In the genomic region with DNA sequence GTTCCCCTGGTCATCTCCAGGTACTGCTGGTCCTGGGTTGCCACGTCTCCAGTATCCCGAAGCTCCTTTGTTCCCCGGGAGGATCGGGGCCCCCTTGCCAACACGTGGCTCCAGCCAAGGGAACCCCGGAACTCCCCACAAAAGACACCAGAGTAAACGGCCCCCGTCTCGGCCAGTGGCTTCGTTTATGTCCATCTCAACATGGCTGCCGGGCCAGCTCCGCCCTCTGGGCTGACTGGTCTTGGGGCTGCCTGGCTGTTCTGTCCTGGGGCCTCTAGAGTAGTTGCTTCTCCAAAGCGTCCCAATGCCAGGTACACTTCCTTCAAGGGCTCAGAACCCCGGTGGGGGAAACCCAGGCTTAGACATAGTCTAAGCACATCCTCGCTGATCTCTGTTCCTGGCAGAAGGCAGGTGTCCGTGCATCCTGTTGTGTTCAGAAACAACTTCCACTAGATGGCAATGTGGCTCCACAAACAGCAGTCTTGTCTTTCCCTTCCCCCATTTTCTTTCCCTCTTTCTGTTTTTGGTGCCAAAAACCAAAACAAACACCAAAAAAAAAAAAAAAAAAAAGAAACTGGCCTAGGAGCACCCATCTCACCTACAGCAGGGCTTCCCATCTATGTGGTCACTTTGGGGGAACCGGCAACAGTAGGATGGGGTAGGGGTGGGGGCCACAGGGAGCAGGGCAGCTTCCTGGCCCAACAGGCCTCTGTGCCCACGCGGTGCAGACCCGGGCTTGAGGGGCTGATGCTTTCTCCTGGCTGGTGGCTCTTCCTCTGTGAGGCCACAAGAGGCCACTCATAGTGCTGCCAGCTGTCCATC, we compare ENCODE assay signal across 8 cellular contexts. TPM values are rescaled to one million over a fixed set of nuclear protein-coding genes. Genes with fewer than 3 reads are reported as not detected.
DNase-seq lines count a peak whose midpoint lies in the region; ATAC-seq and TF ChIP-seq lines count a peak whose summit lies in the region.

No MANE protein-coding gene starts in this region.

- H3K27ac ChIP-seq in OCI-LY1 (ENCODE audit: low read depth, low read length, poor library complexity, severe bottlenecking) (peak overlapping the region; percentile 96), left ventricle myocardium inferior (replicated peaks) (peak overlapping the region; percentile 63), gastrocnemius medialis (peak overlapping the region; percentile 80 to 91 (median 88))

- intact Hi-C loops in left ventricle myocardium inferior (cut with micrococcal nuclease) (no loop called here), gastrocnemius medialis (cut with DNase I; ENCODE audit: low total_unique reads) (loop anchor here (10.0 kb wide), 1 partner anchor 690 kb away; no protein-coding TSS in a partner anchor)

- H3K9me2 ChIP-seq in OCI-LY1 (ENCODE audit: low read depth, low read length): no peaks in the 10 kb centered on the region

- no peaks in the 10 kb centered on the region for H4K20me1 ChIP-seq in OCI-LY1 (ENCODE audit: insufficient read depth, low read length)

- DNase-seq in GM12865 (ENCODE audit: low read depth): peak; percentile 92
- peak; percentile 51 for DNase-seq in HFFc6
- peak; percentile 47 for DNase-seq in activated naive CD8-positive, alpha-beta T cell treated with anti-CD3 and anti-CD28 coated beads, Interleukin-2, amount 10 ng/mL, durations not matched to agents 7 days and 5 days
- no peak for DNase-seq in left ventricle myocardium inferior
- peak; percentile 43 to 50 for DNase-seq in gastrocnemius medialis
- no peak for DNase-seq in NCI-H748 (lab: John Stamatoyannopoulos, UW; ENCODE audit: unreplicated experiment)
- DNase-seq in cerebellar nuclear complex (lab: John Stamatoyannopoulos, UW): no peak

- no peaks in the 10 kb centered on the region for H3K79me2 ChIP-seq in OCI-LY1 (ENCODE audit: insufficient read depth, low read length)

- no peak overlapping the region for H3K4me3 Mint-ChIP-seq in HFFc6
- H3K4me3 Mint-ChIP-seq in activated naive CD8-positive, alpha-beta T cell treated with anti-CD3 and anti-CD28 coated beads, Interleukin-2, amount 10 ng/mL, durations not matched to agents 7 days and 5 days: peak overlapping the region; percentile 76

- H2AFZ ChIP-seq in OCI-LY1 (ENCODE audit: low read length): no peak overlapping the region

- no peak overlapping the region for H3K27ac Mint-ChIP-seq in HFFc6
- H3K27ac Mint-ChIP-seq in activated naive CD8-positive, alpha-beta T cell treated with anti-CD3 and anti-CD28 coated beads, Interleukin-2, amount 10 ng/mL, durations not matched to agents 7 days and 5 days: peak overlapping the region; percentile 95

- H3F3A ChIP-seq in OCI-LY1 (ENCODE audit: insufficient read depth, low read length): no peaks in the 10 kb centered on the region

- no peak for TF ChIP-seq POLR2A in gastrocnemius medialis (IDR thresholded peaks at IDR 0.05)

- no peaks in the 10 kb centered on the region; the same call in 1 of the 2 replicates for H3K27me3 Mint-ChIP-seq in HFFc6 (ENCODE audit: insufficient read depth)
- H3K27me3 Mint-ChIP-seq in activated naive CD8-positive, alpha-beta T cell treated with anti-CD3 and anti-CD28 coated beads, Interleukin-2, amount 10 ng/mL, durations not matched to agents 7 days and 5 days: no peaks in the 10 kb centered on the region

- in situ Hi-C loops in gastrocnemius medialis (cut with MboI; ENCODE audit: low sequenced_read_pairs in 4 of 4): loop anchor here in 1 of 4 donors (25.0 kb wide), 1 partner anchor 1602 kb away; no protein-coding TSS in a partner anchor

- H3K9me3 Mint-ChIP-seq in HFFc6: no peaks in the 10 kb centered on the region
- no peaks in the 10 kb centered on the region for H3K9me3 Mint-ChIP-seq in activated naive CD8-positive, alpha-beta T cell treated with anti-CD3 and anti-CD28 coated beads, Interleukin-2, amount 10 ng/mL, durations not matched to agents 7 days and 5 days

- ATAC-seq in activated naive CD8-positive, alpha-beta T cell treated with anti-CD3 and anti-CD28 coated beads, Interleukin-2, amount 10 ng/mL, durations not matched to agents 7 days and 5 days (ENCODE audit: low read depth): peak; percentile 55
- ATAC-seq in gastrocnemius medialis: peak; percentile 83 to 93

- TF ChIP-seq CTCF in GM12865 (IDR thresholded peaks at IDR 0.05; ENCODE audit: insufficient read depth, low read depth, low read length, missing control alignments): peak; percentile 48
- peak; percentile 74 for TF ChIP-seq CTCF in HFFc6 (IDR thresholded peaks at IDR 0.05)
- TF ChIP-seq CTCF in OCI-LY1 (IDR thresholded peaks at IDR 0.05; ENCODE audit: low read length): peak; percentile 44
- peak; percentile 63 for TF ChIP-seq CTCF in left ventricle myocardium inferior (IDR thresholded peaks at IDR 0.05; ENCODE audit: borderline replicate concordance)
- peak; percentile 18 to 81 (median 78) for TF ChIP-seq CTCF in gastrocnemius medialis (IDR thresholded peaks at IDR 0.05 in 4 of 5, conservative IDR thresholded peaks at IDR 0.05 in 1 of 5)

- H3K36me3 Mint-ChIP-seq in HFFc6 (ENCODE audit: low read depth): no peaks in the 10 kb centered on the region
- H3K36me3 Mint-ChIP-seq in activated naive CD8-positive, alpha-beta T cell treated with anti-CD3 and anti-CD28 coated beads, Interleukin-2, amount 10 ng/mL, durations not matched to agents 7 days and 5 days: peaks cover 8% of the 10 kb centered on the region

- H3K4me3 ChIP-seq in GM12865 (ENCODE audit: low read depth, low read length): peak overlapping the region; percentile 51
- H3K4me3 ChIP-seq in OCI-LY1 (ENCODE audit: low read depth, low read length, poor library complexity, severe bottlenecking): peak overlapping the region; percentile 54
- H3K4me3 ChIP-seq in left ventricle myocardium inferior: no peak overlapping the region
- peak overlapping the region; percentile 49 to 84 (median 66) for H3K4me3 ChIP-seq in gastrocnemius medialis

- H3K36me3 ChIP-seq in OCI-LY1 (ENCODE audit: insufficient read depth, low read length): no peaks in the 10 kb centered on the region
- H3K36me3 ChIP-seq in left ventricle myocardium inferior: no peaks in the 10 kb centered on the region
- no peaks in the 10 kb centered on the region for H3K36me3 ChIP-seq in gastrocnemius medialis

- H3K9ac ChIP-seq in OCI-LY1 (ENCODE audit: low read length): peak overlapping the region; percentile 68

- H3K27me3 ChIP-seq in OCI-LY1 (ENCODE audit: insufficient read depth, low read length) (no peaks in the 10 kb centered on the region), left ventricle myocardium inferior (ENCODE audit: low read depth) (no peaks in the 10 kb centered on the region), gastrocnemius medialis (no peaks in the 10 kb centered on the region)

- H3K9me3 ChIP-seq in OCI-LY1 (ENCODE audit: low read length): no peaks in the 10 kb centered on the region
- no peaks in the 10 kb centered on the region for H3K9me3 ChIP-seq in left ventricle myocardium inferior (replicated peaks)
- no peaks in the 10 kb centered on the region for H3K9me3 ChIP-seq in gastrocnemius medialis

- peaks cover 47% of the 10 kb centered on the region for H3K4me1 ChIP-seq in OCI-LY1 (ENCODE audit: insufficient read depth, low read length, severe bottlenecking)
- H3K4me1 ChIP-seq in left ventricle myocardium inferior: peaks cover 27% of the 10 kb centered on the region
- peaks cover 10 to 18% of the 10 kb centered on the region in 2 donors for H3K4me1 ChIP-seq in gastrocnemius medialis

- H3K4me2 ChIP-seq in OCI-LY1 (ENCODE audit: low read length): peak overlapping the region; percentile 80

- POLR2A ChIA-PET in activated naive CD8-positive, alpha-beta T cell treated with anti-CD3 and anti-CD28 coated beads, Interleukin-2, amount 10 ng/mL, durations not matched to agents 7 days and 5 days (lab: Charles Lee): interaction anchor here (1.0 kb wide), 1 partner anchor 1276 kb away, joined by 3 read pairs; no protein-coding TSS in a partner anchor

- peaks cover 40% of the 10 kb centered on the region for H3K4me1 Mint-ChIP-seq in HFFc6 (ENCODE audit: low read depth)
- peaks cover 38% of the 10 kb centered on the region for H3K4me1 Mint-ChIP-seq in activated naive CD8-positive, alpha-beta T cell treated with anti-CD3 and anti-CD28 coated beads, Interleukin-2, amount 10 ng/mL, durations not matched to agents 7 days and 5 days

RNA-seq across cellular contexts. Expression of a gene that starts 35.3 kb away (rescaled TPM):
- 10 to 100 TPM; 61.2 to 78.7 (median 68.3) TPM for total RNA-seq in HFFc6 (2021; fragmentation: NEBNext Ultra II Directional; extraction: Animal tissue kit (Norgen Biotek cat#: 25700))
- total RNA-seq in activated naive CD8-positive, alpha-beta T cell treated with anti-CD3 and anti-CD28 coated beads, Interleukin-2, amount 10 ng/mL, durations not matched to agents 7 days and 5 days: 10 to 100 TPM; 47.0 to 48.5 TPM
- total RNA-seq in left ventricle myocardium inferior (26.5 TPM), gastrocnemius medialis (1 to 10 TPM; 3.7 to 9.8 (median 5.9) TPM)

Comparison
In these comparisons a context has a peak if more than half of its experiments do, and no peak if none do; other contexts are left out.
1. DNase-seq: peak in GM12865 (single experiment), HFFc6 (single experiment), activated naive CD8-positive, alpha-beta T cell treated with anti-CD3 and anti-CD28 coated beads, Interleukin-2, amount 10 ng/mL, durations not matched to agents 7 days and 5 days (single experiment) and gastrocnemius medialis (2 of 2); none in left ventricle myocardium inferior (single experiment), NCI-H748 (single experiment) and cerebellar nuclear complex (0 of 2).
2. Peak in every context shown above with its lines, with median percentiles within 50 percentile points of each other: CTCF ChIP-seq and H3K27ac ChIP-seq.